20 cellular contexts compared by ENCODE assay signal in the genomic region with DNA sequence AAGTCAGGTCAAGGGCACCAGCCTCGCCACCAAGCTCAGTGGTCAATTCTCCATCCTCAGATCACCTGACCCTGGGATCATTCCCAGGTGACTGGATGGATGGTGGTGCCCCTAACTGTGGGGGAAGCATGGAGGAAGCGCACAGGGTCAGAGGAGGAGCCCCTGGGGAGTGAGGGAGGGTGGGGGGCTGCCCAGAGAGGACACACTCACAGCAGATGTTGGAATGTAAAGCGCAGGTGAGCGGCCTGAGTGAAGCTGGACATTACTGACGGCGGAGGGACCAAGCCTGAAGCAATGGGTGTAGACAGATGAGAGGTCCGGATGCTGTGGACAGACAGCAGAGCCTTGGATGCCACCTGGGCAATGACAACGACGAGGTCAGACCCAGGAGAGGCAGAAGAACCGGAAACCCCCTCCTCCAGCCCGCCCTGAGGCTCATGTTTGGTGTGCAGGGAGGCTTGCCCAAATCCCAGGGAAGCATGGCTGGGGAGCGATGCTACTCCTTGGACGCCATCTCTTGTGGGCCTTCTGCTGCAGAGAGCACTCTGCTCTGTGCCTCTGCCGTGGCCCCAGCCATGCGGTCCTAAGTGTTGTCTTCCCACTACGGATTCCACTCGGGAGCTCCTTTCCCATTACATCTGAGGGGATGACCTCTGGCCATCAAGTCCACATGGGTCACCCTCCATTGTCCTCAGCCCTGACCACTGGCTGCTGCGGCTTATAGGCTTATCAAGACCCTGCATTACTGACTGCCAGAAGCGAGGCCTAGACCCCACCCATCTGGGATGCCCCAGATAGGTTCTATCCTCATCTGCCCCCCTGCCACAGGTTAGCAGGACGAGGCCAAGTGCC. TPM values are rescaled to one million over a fixed set of nuclear protein-coding genes. Genes with fewer than 3 reads are reported as not detected.
DNase-seq lines count a peak whose midpoint lies in the region; ATAC-seq, FAIRE-seq and TF ChIP-seq lines count a peak whose summit lies in the region.
"Had no signal": no experiment of that assay in that cellular context is flagged by ENCODE, and none has a peak within 500 bp of the region (broad histone marks: within the 10 kb centered on the region; RNA-seq: fewer than 3 reads in every experiment).

No MANE protein-coding gene starts in this region.

- TF ChIP-seq POLR2A in GM12878 (IDR thresholded peaks at IDR 0.05; ENCODE audit: low read depth, low read length): peak; percentile 21

- H3K79me1 ChIP-seq in mesenchymal stem cell (replicated peaks; ENCODE audit: low read length, poor library complexity, severe bottlenecking): peaks cover 8% of the 10 kb centered on the region

- H3K27me3 Mint-ChIP-seq in MCF 10A (ENCODE audit: insufficient read depth, unreplicated experiment): no peaks in the 10 kb centered on the region
- H3K27me3 Mint-ChIP-seq in stimulated activated naive B cell treated with anti-CD40 and anti-IgM and Interleukin-4, amounts not matched to agents 10 μg/mL and 1 μg/mL and 100 μg/mL, for 72 hours: no peaks in the 10 kb centered on the region
- H3K27me3 Mint-ChIP-seq: CD4-positive, alpha-beta T cell had no signal

- H2AK5ac ChIP-seq in mesenchymal stem cell (ENCODE audit: low read length, severe bottlenecking): no peak overlapping the region

- no peak overlapping the region for H2BK12ac ChIP-seq in mesenchymal stem cell (ENCODE audit: low read length in 2 of 2)

- no peak for TF ChIP-seq EP300 in GM12878 (IDR thresholded peaks at IDR 0.05; ENCODE audit: borderline replicate concordance in 1 of 2, control insufficient read depth in 1 of 2, low read depth in 2 of 2, low read length in 2 of 2)

- no peak overlapping the region for H3K14ac ChIP-seq in mesenchymal stem cell (ENCODE audit: low read length in 2 of 2)

- H3K4me3 Mint-ChIP-seq in MCF 10A (ENCODE audit: unreplicated experiment): no peak overlapping the region
- no peak overlapping the region for H3K4me3 Mint-ChIP-seq in stimulated activated naive B cell treated with anti-CD40 and anti-IgM and Interleukin-4, amounts not matched to agents 10 μg/mL and 1 μg/mL and 100 μg/mL, for 72 hours
- H3K4me3 Mint-ChIP-seq: CD4-positive, alpha-beta T cell had no signal

- no peaks in the 10 kb centered on the region for H3K9me3 ChIP-seq in mammary epithelial cell (replicated peaks; ENCODE audit: insufficient read depth, low read length)
- no peaks in the 10 kb centered on the region for H3K9me3 ChIP-seq in GM12878 (replicated peaks; ENCODE audit: control insufficient read depth, insufficient read depth, low read length)
- no peaks in the 10 kb centered on the region for H3K9me3 ChIP-seq in mesenchymal stem cell (ENCODE audit: control insufficient read depth, low read length)
- H3K9me3 ChIP-seq: BE2C, Caco-2, Peyer's patch had no signal

- H3K4me2 ChIP-seq in mammary epithelial cell (ENCODE audit: insufficient read depth, low read depth, low read length): no peak overlapping the region
- no peak overlapping the region for H3K4me2 ChIP-seq in GM12878 (ENCODE audit: control insufficient read depth, insufficient read depth)
- no peak overlapping the region for H3K4me2 ChIP-seq in mesenchymal stem cell (ENCODE audit: low read length, poor library complexity, severe bottlenecking)

- no peaks in the 10 kb centered on the region for H3K4me1 ChIP-seq in mammary epithelial cell (ENCODE audit: insufficient read depth, low read length)
- H3K4me1 ChIP-seq in GM12878 (ENCODE audit: control insufficient read depth, insufficient read depth, low read length): peaks cover 5% of the 10 kb centered on the region
- H3K4me1 ChIP-seq in mesenchymal stem cell (ENCODE audit: control insufficient read depth, insufficient read depth, low read depth, low read length): peaks cover 12% of the 10 kb centered on the region
- H3K4me1 ChIP-seq: Caco-2 had no signal

- RAD21 ChIA-PET in GM12878 (lab: Charles Lee; ENCODE audit: unreplicated experiment): interaction anchor here (1.3 to 2.4 kb wide), 2 partner anchors 97 to 164 kb away, joined by 3 to 18 read pairs; no protein-coding TSS in a partner anchor

- SMC1A ChIA-PET in GM12878 (lab: Charles Lee; ENCODE audit: uncharacterized antibody, unreplicated experiment): interaction anchor here (1.7 to 3.6 kb wide), 2 partner anchors 56 to 120 kb away, joined by 6 to 22 read pairs; no protein-coding TSS in a partner anchor

- no TSS peak for BruUV-seq in MCF 10A (replicated peaks; lab: Mats Ljungman, UMichigan)
- no TSS peak for BruUV-seq in mammary epithelial cell (replicated peaks; lab: Mats Ljungman, UMichigan)
- BruUV-seq in GM12878 (replicated peaks; lab: Mats Ljungman, UMichigan): no TSS peak

- H3K23ac ChIP-seq in mesenchymal stem cell (ENCODE audit: low read length in 2 of 2): no peak overlapping the region

- H3K36me3 ChIP-seq in mammary epithelial cell (ENCODE audit: insufficient read depth, low read length) (no peaks in the 10 kb centered on the region), GM12878 (ENCODE audit: control insufficient read depth in 2 of 2, insufficient read depth in 2 of 2, low read length in 1 of 2) (0 out of 4 replicates have a peak, but pooled peaks cover 0 to 2% of the 10 kb centered on the region in 2 experiments), mesenchymal stem cell (ENCODE audit: control insufficient read depth in 1 of 2, insufficient read depth in 2 of 2, low read depth in 1 of 2, low read length in 2 of 2) (peaks cover 10 to 18% of the 10 kb centered on the region in 2 experiments)
- H3K36me3 ChIP-seq: BE2C had no signal

- dilution Hi-C loops in mammary epithelial cell (cut with HindIII; ENCODE audit: low sequenced_read_pairs): loop anchor here (5.0 to 10.0 kb wide), 2 partner anchors 35 to 48 kb away; no protein-coding TSS in a partner anchor

- in situ Hi-C loops in mammary epithelial cell (cut with MboI; ENCODE audit: low sequenced_read_pairs in 2 of 2) (loop anchor here (5.0 kb wide), 1 partner anchor 165 kb away; no protein-coding TSS in a partner anchor), GM12878 (cut with MboI) (loop anchor here (5.0 kb wide), 1 partner anchor 165 kb away; no protein-coding TSS in a partner anchor)

- H2AFZ ChIP-seq in mammary epithelial cell (ENCODE audit: low read depth, low read length) (no peak overlapping the region), GM12878 (ENCODE audit: control insufficient read depth, low read depth, low read length) (no peak overlapping the region), mesenchymal stem cell (ENCODE audit: low read depth, low read length) (no peak overlapping the region)

- H3K27ac ChIP-seq in mammary epithelial cell (ENCODE audit: insufficient read depth, low read depth, low read length): no peak overlapping the region
- H3K27ac ChIP-seq in GM12878 (ENCODE audit: control insufficient read depth, insufficient read depth): no peak overlapping the region
- H3K27ac ChIP-seq in mesenchymal stem cell (ENCODE audit: low read length, poor library complexity, severe bottlenecking): no peak overlapping the region
- H3K27ac ChIP-seq: HL-60, Peyer's patch had no signal

- H3K27ac Mint-ChIP-seq in MCF 10A (ENCODE audit: low read depth, unreplicated experiment): peak overlapping the region; percentile 27
- H3K27ac Mint-ChIP-seq in stimulated activated naive B cell treated with anti-CD40 and anti-IgM and Interleukin-4, amounts not matched to agents 10 μg/mL and 1 μg/mL and 100 μg/mL, for 72 hours: peak overlapping the region; percentile 62
- H3K27ac Mint-ChIP-seq: CD4-positive, alpha-beta T cell had no signal

- H3K27me3 ChIP-seq in mammary epithelial cell (ENCODE audit: insufficient read depth, low read length): no peaks in the 10 kb centered on the region
- no peaks in the 10 kb centered on the region for H3K27me3 ChIP-seq in GM12878 (replicated peaks in 1 of 2; ENCODE audit: control insufficient read depth in 2 of 2, insufficient read depth in 2 of 2, low read length in 1 of 2)
- no peaks in the 10 kb centered on the region for H3K27me3 ChIP-seq in mesenchymal stem cell (ENCODE audit: control insufficient read depth in 1 of 2, insufficient read depth in 1 of 2, low read length in 2 of 2)
- H3K27me3 ChIP-seq: BE2C, Peyer's patch had no signal

- WGBS in mammary epithelial cell (ENCODE audit: low coverage, missing lambda C conversion rate): 83% methylated on average over 15 of the region's 20 CpGs
- 64% methylated on average over 20 of the region's 20 CpGs for WGBS in GM12878 (ENCODE audit: insufficient coverage, insufficient replicate concordance, low lambda C conversion rate, missing lambda C conversion rate)
- 94% methylated on average over 20 of the region's 20 CpGs for WGBS in mesenchymal stem cell

- no peak overlapping the region for H3K4me3 ChIP-seq in mammary epithelial cell (replicated peaks in 1 of 3; ENCODE audit: insufficient read depth in 1 of 3, low read depth in 2 of 3, low read length in 3 of 3)
- no peak overlapping the region for H3K4me3 ChIP-seq in GM12878
- H3K4me3 ChIP-seq in mesenchymal stem cell (ENCODE audit: insufficient read depth in 1 of 2, low read depth in 1 of 2, low read length in 2 of 2): no peak overlapping the region
- H3K4me3 ChIP-seq: Peyer's patch had no signal

- H3K36me3 Mint-ChIP-seq in MCF 10A (ENCODE audit: insufficient read depth, unreplicated experiment): peaks cover 36% of the 10 kb centered on the region
- peaks cover 9 to 16% of the 10 kb centered on the region in 2 donors for H3K36me3 Mint-ChIP-seq in stimulated activated naive B cell treated with anti-CD40 and anti-IgM and Interleukin-4, amounts not matched to agents 10 μg/mL and 1 μg/mL and 100 μg/mL, for 72 hours

- peak overlapping the region; percentile 9 for H4K8ac ChIP-seq in mesenchymal stem cell (ENCODE audit: low read length)

- H3K9ac ChIP-seq in mammary epithelial cell (ENCODE audit: insufficient read depth, low read length) (no peak overlapping the region), GM12878 (ENCODE audit: control insufficient read depth, insufficient read depth, low read length) (no peak overlapping the region), mesenchymal stem cell (ENCODE audit: low read length) (no peak overlapping the region)

- H3K4ac ChIP-seq in mesenchymal stem cell (ENCODE audit: low read depth in 1 of 2, low read length in 2 of 2): no peak overlapping the region

- no peak overlapping the region for H3K18ac ChIP-seq in mesenchymal stem cell (ENCODE audit: low read depth in 1 of 2, low read length in 2 of 2)

- CTCF ChIA-PET in MCF 10A (lab: Yijun Ruan, JAX) (interaction anchor here (0.7 to 6.2 kb wide), 5 partner anchors 8 to 163 kb away, joined by 3 to 79 read pairs (median 15); partner anchors contain the start of gene CPLANE2), mammary epithelial cell (lab: Charles Lee; ENCODE audit: low non-redundant PET) (no interaction called here), GM12878 (lab: Yijun Ruan, JAX) (interaction anchor here (1.0 to 4.7 kb wide), 6 partner anchors 38 to 164 kb away, joined by 3 to 40 read pairs (median 11); no protein-coding TSS in a partner anchor)

- no peak for TF ChIP-seq RAD21 in GM12878 (IDR thresholded peaks at IDR 0.05; ENCODE audit: insufficient read depth, low read depth, low read length)

- ATAC-seq in GM12878: no peak
- no peak for ATAC-seq in stimulated activated naive B cell treated with anti-CD40 and anti-IgM and Interleukin-4, amounts not matched to agents 10 μg/mL and 1 μg/mL and 100 μg/mL, for 72 hours (replicated peaks)
- ATAC-seq in GM21723 (IDR thresholded peaks at IDR 0.05; ENCODE audit: unreplicated experiment): no peak
- ATAC-seq: Right ventricle myocardium inferior had no signal

- H4K91ac ChIP-seq in mesenchymal stem cell (ENCODE audit: low read length): no peak overlapping the region

- intact Hi-C loops in MCF 10A (cut with micrococcal nuclease) (loop anchor here (10.0 kb wide), 2 partner anchors 98 to 238 kb away; partner anchors contain the start of gene SRARP), mammary epithelial cell (cut with micrococcal nuclease) (loop anchor here (5.0 kb wide), 1 partner anchor 95 kb away; no protein-coding TSS in a partner anchor), GM12878 (cut with micrococcal nuclease; ENCODE audit: unreplicated experiment) (no loop called here)

- TF ChIP-seq CTCF in MCF 10A (IDR thresholded peaks at IDR 0.05; ENCODE audit: unreplicated experiment) (no peak), mammary epithelial cell (conservative IDR thresholded peaks at IDR 0.05 in 1 of 2, IDR thresholded peaks at IDR 0.05 in 1 of 2; ENCODE audit: extremely low read depth in 1 of 2, insufficient read depth in 1 of 2, low read depth in 1 of 2, low read length in 2 of 2) (no peak), GM12878 (IDR thresholded peaks at IDR 0.05 in 2 of 3, conservative IDR thresholded peaks at IDR 0.05 in 1 of 3; ENCODE audit: control insufficient read depth in 2 of 3, extremely low read depth in 1 of 3, insufficient read depth in 1 of 3, low read depth in 3 of 3, low read length in 3 of 3) (no peak)

- H4K20me1 ChIP-seq in mammary epithelial cell (ENCODE audit: insufficient read depth, low read length): no peaks in the 10 kb centered on the region
- no peaks in the 10 kb centered on the region for H4K20me1 ChIP-seq in GM12878 (ENCODE audit: control insufficient read depth, insufficient read depth)

- H3K79me2 ChIP-seq in mammary epithelial cell (ENCODE audit: insufficient read depth, low read length): no peaks in the 10 kb centered on the region
- H3K79me2 ChIP-seq in GM12878 (ENCODE audit: control insufficient read depth, insufficient read depth, low read length): no peaks in the 10 kb centered on the region

- no peak overlapping the region for H2BK5ac ChIP-seq in mesenchymal stem cell (ENCODE audit: low read depth, low read length, poor library complexity, severe bottlenecking)

- no peak overlapping the region for H2BK15ac ChIP-seq in mesenchymal stem cell (ENCODE audit: low read depth, poor library complexity, severe bottlenecking)

- FAIRE-seq in GM12878 (lab: Jason Lieb, UNC): no peak
- FAIRE-seq: A204.1, G401.6 had no signal

- no peaks in the 10 kb centered on the region for H3K9me3 Mint-ChIP-seq in MCF 10A (ENCODE audit: unreplicated experiment)
- H3K9me3 Mint-ChIP-seq in stimulated activated naive B cell treated with anti-CD40 and anti-IgM and Interleukin-4, amounts not matched to agents 10 μg/mL and 1 μg/mL and 100 μg/mL, for 72 hours: no peaks in the 10 kb centered on the region
- H3K9me3 Mint-ChIP-seq: CD4-positive, alpha-beta T cell had no signal

- POLR2A ChIA-PET in MCF 10A (lab: Yijun Ruan, JAX) (interaction anchor here (0.6 to 2.4 kb wide), 2 partner anchors 164 to 251 kb away, joined by 3 to 12 read pairs; no protein-coding TSS in a partner anchor), GM12878 (lab: Charles Lee) (no interaction called here)

- H2BK120ac ChIP-seq in mesenchymal stem cell (ENCODE audit: low read depth, low read length): no peak overlapping the region

- H3K4me1 Mint-ChIP-seq in MCF 10A (ENCODE audit: insufficient read depth, unreplicated experiment): peaks cover 4% of the 10 kb centered on the region
- H3K4me1 Mint-ChIP-seq in stimulated activated naive B cell treated with anti-CD40 and anti-IgM and Interleukin-4, amounts not matched to agents 10 μg/mL and 1 μg/mL and 100 μg/mL, for 72 hours: peaks cover 3 to 8% of the 10 kb centered on the region in 2 donors

- no peak for DNase-seq in MCF 10A (ENCODE audit: unreplicated experiment)
- DNase-seq in mammary epithelial cell: no peak
- no peak for DNase-seq in GM12878 (ENCODE audit: low read depth, low spot score)
- no peak for DNase-seq in mesenchymal stem cell
- no peak for DNase-seq in stimulated activated naive B cell treated with anti-CD40 and anti-IgM and Interleukin-4, amounts not matched to agents 10 μg/mL and 1 μg/mL and 100 μg/mL, for 72 hours
- no peak for DNase-seq in NCI-H2029 (lab: John Stamatoyannopoulos, UW)
- DNase-seq in NCI-H2196 treated with DMSO at 0.1 percent for 48 hours (lab: John Stamatoyannopoulos, UW; ENCODE audit: unreplicated experiment): no peak
- DNase-seq: BE2C; Caco-2; CD4-positive, alpha-beta T cell; NCI-H1092 treated with DMSO at 0.1 percent for 48 hours; NCI-H146; NCI-H2081 treated with DMSO at 0.1 percent for 48 hours had no signal

RNA-seq across cellular contexts. Expression of gene CPLANE2, which starts 5.8 kb away (rescaled TPM):
- total RNA-seq in MCF 10A (2022) (8.3 and 13.2 TPM in 2 replicates), mammary epithelial cell (10 to 100 TPM; 13.3 to 14.8 TPM), GM12878 (2014; rRNA removed) (2.6 and 4.5 TPM in 2 replicates), GM12878 (2014; rRNA removed; fragmentation: Illumina TruSeq; extraction: Trizol) (1.4 and 2.5 TPM in 2 replicates), GM12878 (2021) (4.0 and 4.1 TPM in 2 replicates)
- polyA plus RNA-seq in mammary epithelial cell (4.6 TPM), GM12878 (2011; rRNA removed) (0.61 and 1.3 TPM in 2 replicates), GM12878 (2014; fragmentation: Illumina TruSeq; extraction: Trizol) (0.11 and 1.2 TPM in 2 replicates), GM12878 (2014; fragmentation: Nextera tagmentation; extraction: Ambion mirVana) (under 1 TPM in 1 of 2 experiments, not detected in 1; 0.09 TPM), GM12878 (2014; rRNA removed) (1.2 and 3.7 TPM in 2 replicates), GM12878 (2016; fragmentation: Nextera tagmentation; extraction: Ambion mirVana) (1 to 10 TPM; 2.3 to 2.9 TPM)
- polyA minus RNA-seq in mammary epithelial cell: 5.6 TPM
- 4.0 and 4.2 TPM in 2 replicates for total RNA-seq in GM12878 (2013; cell fraction: nucleolus; rRNA removed)
- 0.39 TPM for polyA plus RNA-seq in GM12878 (2011; ENCODE audit: low read depth)
- 2.2 and 4.4 TPM in 2 replicates for polyA plus RNA-seq in GM12878 (2011; cell fraction: cytosol; rRNA removed)
- 4.3 and 5.5 TPM in 2 replicates for polyA plus RNA-seq in GM12878 (2011; cell fraction: nucleus; rRNA removed)
- 3.8 and 4.0 TPM in 2 replicates for polyA plus RNA-seq in GM12878 (2012)
- 7.0 and 7.2 TPM in 2 replicates for polyA minus RNA-seq in GM12878 (2011; rRNA and poly(A)+ RNA removed)
- 0.83 TPM in 1 of 2 replicates, not detected in the other for polyA minus RNA-seq in GM12878 (2011; cell fraction: cytosol; rRNA and poly(A)+ RNA removed)
- 3.7 and 4.0 TPM in 2 replicates for polyA minus RNA-seq in GM12878 (2011; cell fraction: nucleus; rRNA and poly(A)+ RNA removed)
- polyA plus RNA-seq in mesenchymal stem cell (2013, experiment 1 of 2): 3.3 TPM
- polyA plus RNA-seq in mesenchymal stem cell (2013, experiment 2 of 2): 2.7 TPM

RNA-seq across cellular contexts. Expression of gene ARHGEF19, which starts 30.3 kb away (rescaled TPM):
- total RNA-seq in MCF 10A (2022) (1.7 and 1.9 TPM in 2 replicates), mammary epithelial cell (1 to 10 TPM; 3.0 to 3.5 TPM), GM12878 (2014; rRNA removed) (0.49 and 0.56 TPM in 2 replicates), GM12878 (2014; rRNA removed; fragmentation: Illumina TruSeq; extraction: Trizol) (0.40 and 0.60 TPM in 2 replicates), GM12878 (2021) (2.0 and 2.5 TPM in 2 replicates)
- polyA plus RNA-seq in mammary epithelial cell (4.0 TPM), GM12878 (2011; rRNA removed) (1.2 and 1.6 TPM in 2 replicates), GM12878 (2014; fragmentation: Illumina TruSeq; extraction: Trizol) (0.22 and 0.38 TPM in 2 replicates), GM12878 (2014; fragmentation: Nextera tagmentation; extraction: Ambion mirVana) (under 1 TPM in 1 of 2 experiments, not detected in 1; 0.15 TPM), GM12878 (2014; rRNA removed) (2.2 and 2.9 TPM in 2 replicates), GM12878 (2016; fragmentation: Nextera tagmentation; extraction: Ambion mirVana) (1 to 10 TPM in 1 of 2 experiments, under 1 TPM in 1; 0.67 to 1.2 TPM)
- 2.0 TPM for polyA minus RNA-seq in mammary epithelial cell
- total RNA-seq in GM12878 (2013; cell fraction: nucleolus; rRNA removed): 2.6 and 8.4 TPM in 2 replicates
- 1.9 TPM for polyA plus RNA-seq in GM12878 (2011; ENCODE audit: low read depth)
- 2.6 and 2.9 TPM in 2 replicates for polyA plus RNA-seq in GM12878 (2011; cell fraction: cytosol; rRNA removed)
- polyA plus RNA-seq in GM12878 (2011; cell fraction: nucleus; rRNA removed): 9.1 and 9.5 TPM in 2 replicates
- 2.4 and 4.4 TPM in 2 replicates for polyA plus RNA-seq in GM12878 (2012)
- polyA minus RNA-seq in GM12878 (2011; rRNA and poly(A)+ RNA removed): 0.51 and 2.5 TPM in 2 replicates
- 1.7 TPM in 1 of 2 replicates, not detected in the other for polyA minus RNA-seq in GM12878 (2011; cell fraction: cytosol; rRNA and poly(A)+ RNA removed)
- 1.6 and 2.1 TPM in 2 replicates for polyA minus RNA-seq in GM12878 (2011; cell fraction: nucleus; rRNA and poly(A)+ RNA removed)
- 4.5 TPM for polyA plus RNA-seq in mesenchymal stem cell (2013, experiment 1 of 2)
- polyA plus RNA-seq in mesenchymal stem cell (2013, experiment 2 of 2): 4.5 TPM
- total RNA-seq: HT1080 had no signal
